In the genomic region with DNA sequence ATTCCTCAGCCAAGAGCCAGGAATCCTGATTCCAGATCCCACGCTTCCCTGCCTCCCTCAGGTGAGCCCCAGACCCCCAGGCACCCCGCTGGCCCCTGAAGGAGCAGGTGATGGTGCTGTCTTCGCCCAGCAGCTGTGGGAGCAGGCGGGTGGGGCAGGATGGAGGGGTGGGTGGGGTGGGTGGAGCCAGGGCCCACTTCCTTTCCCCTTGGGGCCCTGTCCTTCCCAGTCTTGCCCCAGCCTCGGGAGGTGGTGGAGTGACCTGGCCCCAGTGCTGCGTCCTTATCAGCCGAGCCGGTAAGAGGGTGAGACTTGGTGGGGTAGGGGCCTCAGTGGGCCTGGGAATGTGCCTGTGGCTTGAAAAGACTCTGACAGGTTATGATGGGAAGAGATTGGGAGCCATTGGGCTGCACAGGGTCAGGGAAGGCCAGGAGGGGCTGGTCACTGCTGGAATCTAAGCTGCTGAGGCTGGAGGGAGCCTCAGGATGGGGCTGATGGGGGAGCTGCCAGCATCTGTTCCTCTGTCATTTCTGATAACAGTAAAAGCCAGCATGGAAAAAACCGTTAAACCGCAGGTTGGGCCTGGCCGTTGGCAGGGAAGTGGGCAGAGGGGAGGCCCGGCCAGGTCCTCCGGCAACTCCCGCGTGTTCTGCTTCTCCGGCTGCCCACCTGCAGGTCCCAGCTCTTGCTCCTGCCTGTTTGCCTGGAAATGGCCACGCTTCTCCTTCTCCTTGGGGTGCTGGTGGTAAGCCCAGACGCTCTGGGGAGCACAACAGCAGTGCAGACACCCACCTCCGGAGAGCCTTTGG, we compare ENCODE assay signal across 8 cellular contexts.
DNase-seq lines count a peak whose midpoint lies in the region; ATAC-seq and TF ChIP-seq lines count a peak whose summit lies in the region.

A gene with protein sequence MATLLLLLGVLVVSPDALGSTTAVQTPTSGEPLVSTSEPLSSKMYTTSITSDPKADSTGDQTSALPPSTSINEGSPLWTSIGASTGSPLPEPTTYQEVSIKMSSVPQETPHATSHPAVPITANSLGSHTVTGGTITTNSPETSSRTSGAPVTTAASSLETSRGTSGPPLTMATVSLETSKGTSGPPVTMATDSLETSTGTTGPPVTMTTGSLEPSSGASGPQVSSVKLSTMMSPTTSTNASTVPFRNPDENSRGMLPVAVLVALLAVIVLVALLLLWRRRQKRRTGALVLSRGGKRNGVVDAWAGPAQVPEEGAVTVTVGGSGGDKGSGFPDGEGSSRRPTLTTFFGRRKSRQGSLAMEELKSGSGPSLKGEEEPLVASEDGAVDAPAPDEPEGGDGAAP (plus strand): TSS at position 228 of the 809 bp plus-strand sequence. CDS start 482 bp downstream, at position 710.

- H3K9me3 Mint-ChIP-seq in nephron progenitor cell = no peaks in the 10 kb centered on the region

- DNase-seq in GM12865 (ENCODE audit: low read depth) (peak; percentile 77), NAMALWA (ENCODE audit: low spot score) (peak; percentile 63), activated T-helper 1 cell treated with Interleukin-2 at 50 U/mL for 16 hours (ENCODE audit: low read depth) (peak; percentile 33), nephron progenitor cell (no peak), NCI-H2196 (lab: John Stamatoyannopoulos, UW; ENCODE audit: unreplicated experiment) (no peak), superior temporal gyrus (ENCODE audit: extremely low spot score) (no peak)

- H3K4me3 ChIP-seq in GM12865 (ENCODE audit: low read depth, low read length) = peak within 1 kb of the TSS; percentile 70

- H3K4me1 Mint-ChIP-seq in nephron progenitor cell = peaks cover 61% of the 10 kb centered on the region

- no peaks in the 10 kb centered on the region for H3K36me3 Mint-ChIP-seq in nephron progenitor cell (ENCODE audit: low read depth)

- peaks cover 6% of the 10 kb centered on the region for H3K27me3 Mint-ChIP-seq in nephron progenitor cell (ENCODE audit: low read depth, poor library complexity)

- peak within 1 kb of the TSS; percentile 77 for H3K27ac Mint-ChIP-seq in nephron progenitor cell

- TF ChIP-seq CTCF in GM12865 (IDR thresholded peaks at IDR 0.05; ENCODE audit: insufficient read depth, low read depth, low read length, missing control alignments) (no peak), nephron progenitor cell (IDR thresholded peaks at IDR 0.05) (no peak)

- ATAC-seq in HG03280 (IDR thresholded peaks at IDR 0.05; ENCODE audit: unreplicated experiment) = no peak
- ATAC-seq in HG03520 (IDR thresholded peaks at IDR 0.05; ENCODE audit: unreplicated experiment) = no peak

- no peak within 1 kb of the TSS for H3K4me3 Mint-ChIP-seq in nephron progenitor cell

Comparison
In these comparisons a context has a peak if more than half of its experiments do, and no peak if none do; other contexts are left out.
1. DNase-seq: peak in GM12865 (single experiment), NAMALWA (single experiment) and activated T-helper 1 cell treated with Interleukin-2 at 50 U/mL for 16 hours (single experiment); none in nephron progenitor cell (single experiment), NCI-H2196 (single experiment) and superior temporal gyrus (single experiment).